Comparison of ENCODE assay signal across 14 cellular contexts in genomic region chr20:18738055-18738454, GRCh38.
DNase-seq lines count a peak whose midpoint lies in the region; ATAC-seq and TF ChIP-seq lines count a peak whose summit lies in the region.
"Had no signal": no experiment of that assay in that cellular context is flagged by ENCODE, and none has a peak within 500 bp of the region (broad histone marks: within the 10 kb centered on the region; RNA-seq: fewer than 3 reads in every experiment).

No MANE protein-coding gene starts in this region.

- in situ Hi-C loops in GM13977 (cut with MboI; ENCODE audit: low pct_unique_long_range_greater_than_20kb, low sequenced_read_pairs, unreplicated experiment) = no loop called here

- H3K9me3 ChIP-seq in CD8-positive, alpha-beta T cell (ENCODE audit: low read length) = no peaks in the 10 kb centered on the region
- no peaks in the 10 kb centered on the region for H3K9me3 ChIP-seq in HCT116 (ENCODE audit: control insufficient read depth in 1 of 2, insufficient read depth in 1 of 2, low read depth in 1 of 2, low read length in 2 of 2)
- H3K9me3 ChIP-seq in lower lobe of right lung = no peaks in the 10 kb centered on the region
- H3K9me3 ChIP-seq: Caco-2, SJSA1 had no signal

- H3K27ac Mint-ChIP-seq in CD8-positive, alpha-beta T cell = peak overlapping the region; percentile 69
- H3K27ac Mint-ChIP-seq: activated naive CD4-positive, alpha-beta T cell treated with anti-CD3 and anti-CD28 coated beads for 36 hours had no signal

- peak in 2 of 7 experiments; percentile 57 to 63 for DNase-seq in CD8-positive, alpha-beta T cell
- DNase-seq in HCT116 (ENCODE audit: low read depth, low spot score) (no peak), amniotic epithelial cell (ENCODE audit: low read depth) (peak; percentile 52), lower lobe of right lung (peak; percentile 65), GM13977 (ENCODE audit: low spot score) (no peak), OCI-M2 (lab: John Stamatoyannopoulos, UW; ENCODE audit: unreplicated experiment) (no peak)
- DNase-seq: activated naive CD4-positive, alpha-beta T cell treated with anti-CD3 and anti-CD28 coated beads for 36 hours; Caco-2; MM.1S; NCI-H446; nucleus accumbens had no signal

- TF ChIP-seq POLR2A in HCT116 (IDR thresholded peaks at IDR 0.05; ENCODE audit: borderline replicate concordance, extremely low read depth, insufficient read depth, insufficient read length) = no peak

- H3K9ac ChIP-seq in HCT116 (ENCODE audit: low read length) = no peak overlapping the region

- no peaks in the 10 kb centered on the region for H3K27me3 ChIP-seq in CD8-positive, alpha-beta T cell (ENCODE audit: insufficient read depth, low read length)
- H3K27me3 ChIP-seq in HCT116 (ENCODE audit: insufficient read depth, low read length) (no peaks in the 10 kb centered on the region), lower lobe of right lung (ENCODE audit: low read depth) (no peaks in the 10 kb centered on the region)
- H3K27me3 ChIP-seq: SJSA1 had no signal

- H3K4me2 ChIP-seq in HCT116 (ENCODE audit: low read length) = no peak overlapping the region

- no peaks in the 10 kb centered on the region for H4K20me1 ChIP-seq in HCT116 (ENCODE audit: insufficient read depth)

- ATAC-seq in CD8-positive, alpha-beta T cell = peak; percentile 86
- ATAC-seq in HCT116 (peak; percentile 47; the same call in 1 of the 2 replicates), lower lobe of right lung (peak; percentile 28 to 56), GM18517 (IDR thresholded peaks at IDR 0.05; ENCODE audit: unreplicated experiment) (no peak), HG03354 (IDR thresholded peaks at IDR 0.05; ENCODE audit: poor library complexity, severe bottlenecking, unreplicated experiment) (no peak)

- POLR2A ChIA-PET in CD8-positive, alpha-beta T cell (lab: Charles Lee) = interaction anchor here (1.7 kb wide), 1 partner anchor 56 kb away, joined by 5 read pairs; no protein-coding TSS in a partner anchor
- POLR2A ChIA-PET in HCT116 (lab: Charles Lee) = no interaction called here

- peaks cover 5% of the 10 kb centered on the region for H3K4me1 ChIP-seq in CD8-positive, alpha-beta T cell (ENCODE audit: insufficient read depth, low read length)
- peaks cover 0 to 8% of the 10 kb centered on the region in 2 experiments; a peak in 1 of 4 replicates for H3K4me1 ChIP-seq in HCT116 (ENCODE audit: control insufficient read depth in 1 of 2, insufficient read depth in 2 of 2, low read length in 2 of 2)
- no peaks in the 10 kb centered on the region for H3K4me1 ChIP-seq in lower lobe of right lung
- H3K4me1 ChIP-seq: Caco-2, SJSA1 had no signal

- no peaks in the 10 kb centered on the region for H3K9me3 Mint-ChIP-seq in CD8-positive, alpha-beta T cell
- H3K9me3 Mint-ChIP-seq: activated naive CD4-positive, alpha-beta T cell treated with anti-CD3 and anti-CD28 coated beads for 36 hours had no signal

- no peak overlapping the region for H2AFZ ChIP-seq in HCT116 (ENCODE audit: low read depth, low read length, poor library complexity, severe bottlenecking)

- H3K4me3 Mint-ChIP-seq in CD8-positive, alpha-beta T cell = no peak overlapping the region
- H3K4me3 Mint-ChIP-seq: activated naive CD4-positive, alpha-beta T cell treated with anti-CD3 and anti-CD28 coated beads for 36 hours had no signal

- RAD21 ChIA-PET in HCT116 (lab: Charles Lee; ENCODE audit: low non-redundant PET in 1 of 2, low total read pairs in 2 of 2, uncharacterized antibody in 2 of 2, unreplicated experiment in 2 of 2) = no interaction called here

- intact Hi-C loops in CD8-positive, alpha-beta T cell (cut with DNase I, micrococcal nuclease) = no loop called here
- intact Hi-C loops in HCT116 (cut with micrococcal nuclease) = no loop called here
- intact Hi-C loops in lower lobe of right lung (cut with DNase I) = no loop called here

- H3K36me3 Mint-ChIP-seq in CD8-positive, alpha-beta T cell = peaks cover 5% of the 10 kb centered on the region

- TF ChIP-seq RAD21 in HCT116 (IDR thresholded peaks at IDR 0.05; ENCODE audit: low read depth) = no peak

- no peaks in the 10 kb centered on the region for H3K79me2 ChIP-seq in HCT116 (ENCODE audit: insufficient read depth, low read length)

- no peaks in the 10 kb centered on the region for H3K36me3 ChIP-seq in CD8-positive, alpha-beta T cell (ENCODE audit: insufficient read depth, low read length)
- no peaks in the 10 kb centered on the region for H3K36me3 ChIP-seq in HCT116 (ENCODE audit: control insufficient read depth in 1 of 2, insufficient read depth in 2 of 2, low read length in 2 of 2)
- H3K36me3 ChIP-seq in lower lobe of right lung = no peaks in the 10 kb centered on the region
- H3K36me3 ChIP-seq: SJSA1 had no signal

- CTCF ChIA-PET in CD8-positive, alpha-beta T cell (lab: Charles Lee) = no interaction called here
- CTCF ChIA-PET in HCT116 (lab: Charles Lee) = no interaction called here

- no TSS peak for BruUV-seq in HCT116 (replicated peaks; lab: Mats Ljungman, UMichigan)

- no peak overlapping the region for H3K4me3 ChIP-seq in CD8-positive, alpha-beta T cell (ENCODE audit: low read depth, low read length)
- H3K4me3 ChIP-seq in HCT116 (replicated peaks in 1 of 2; ENCODE audit: low read depth in 1 of 2, low read length in 2 of 2) (no peak overlapping the region), lower lobe of right lung (no peak overlapping the region)
- H3K4me3 ChIP-seq: SJSA1 had no signal

- H3K27ac ChIP-seq in CD8-positive, alpha-beta T cell (ENCODE audit: low read depth, low read length) = no peak overlapping the region
- H3K27ac ChIP-seq in HCT116 (ENCODE audit: low read depth, low read length) = no peak overlapping the region
- H3K27ac ChIP-seq in lower lobe of right lung = no peak overlapping the region
- H3K27ac ChIP-seq: SJSA1 had no signal

- H3K9me2 ChIP-seq in HCT116 (ENCODE audit: insufficient read depth) = no peaks in the 10 kb centered on the region

- peaks cover 29% of the 10 kb centered on the region for H3K4me1 Mint-ChIP-seq in CD8-positive, alpha-beta T cell (ENCODE audit: low read depth)

- TF ChIP-seq CTCF in CD8-positive, alpha-beta T cell (IDR thresholded peaks at IDR 0.05) = no peak
- TF ChIP-seq CTCF in HCT116 (IDR thresholded peaks at IDR 0.05 in 2 of 3, conservative IDR thresholded peaks at IDR 0.05 in 1 of 3; ENCODE audit: borderline replicate concordance in 1 of 3, insufficient read depth in 1 of 3, low read depth in 2 of 3, low read length in 2 of 3) (no peak), lower lobe of right lung (IDR thresholded peaks at IDR 0.05) (no peak), GM13977 (IDR thresholded peaks at IDR 0.05; ENCODE audit: extremely low read depth, insufficient read depth, missing control alignments) (no peak)

- no peaks in the 10 kb centered on the region for H3K27me3 Mint-ChIP-seq in CD8-positive, alpha-beta T cell (ENCODE audit: low read depth)

TF ChIP-seq in HCT116, 20 proteins besides CTCF, POLR2A, EP300 and RAD21:
- TF ChIP-seq TCF7L2 (IDR thresholded peaks at IDR 0.05; ENCODE audit: borderline replicate concordance, extremely low read depth, insufficient read depth, insufficient read length) = no peak
- TF ChIP-seq FOSL1 (IDR thresholded peaks at IDR 0.05; ENCODE audit: low read depth) = no peak
- TF ChIP-seq JUND (IDR thresholded peaks at IDR 0.05) = no peak
- no peak for TF ChIP-seq YY1 (IDR thresholded peaks at IDR 0.05; ENCODE audit: extremely low read depth, insufficient replicate concordance, low read depth, low read length)
- TF ChIP-seq ZNF274 (IDR thresholded peaks at IDR 0.05; ENCODE audit: low read depth, low read length) = no peak
TF ChIP-seq in HCT116: peak in this region for 0.

Comparison
In these comparisons a context has a peak if more than half of its experiments do, and no peak if none do; other contexts are left out.
1. ATAC-seq: peak in CD8-positive, alpha-beta T cell (single experiment), HCT116 (single experiment) and lower lobe of right lung (2 of 2); none in GM18517 (single experiment) and HG03354 (single experiment).
2. DNase-seq: peak in amniotic epithelial cell (single experiment) and lower lobe of right lung (single experiment); none in HCT116 (single experiment), GM13977 (single experiment) and OCI-M2 (single experiment).